Comparison of ENCODE assay signal across 1 cellular context in the genomic region with DNA sequence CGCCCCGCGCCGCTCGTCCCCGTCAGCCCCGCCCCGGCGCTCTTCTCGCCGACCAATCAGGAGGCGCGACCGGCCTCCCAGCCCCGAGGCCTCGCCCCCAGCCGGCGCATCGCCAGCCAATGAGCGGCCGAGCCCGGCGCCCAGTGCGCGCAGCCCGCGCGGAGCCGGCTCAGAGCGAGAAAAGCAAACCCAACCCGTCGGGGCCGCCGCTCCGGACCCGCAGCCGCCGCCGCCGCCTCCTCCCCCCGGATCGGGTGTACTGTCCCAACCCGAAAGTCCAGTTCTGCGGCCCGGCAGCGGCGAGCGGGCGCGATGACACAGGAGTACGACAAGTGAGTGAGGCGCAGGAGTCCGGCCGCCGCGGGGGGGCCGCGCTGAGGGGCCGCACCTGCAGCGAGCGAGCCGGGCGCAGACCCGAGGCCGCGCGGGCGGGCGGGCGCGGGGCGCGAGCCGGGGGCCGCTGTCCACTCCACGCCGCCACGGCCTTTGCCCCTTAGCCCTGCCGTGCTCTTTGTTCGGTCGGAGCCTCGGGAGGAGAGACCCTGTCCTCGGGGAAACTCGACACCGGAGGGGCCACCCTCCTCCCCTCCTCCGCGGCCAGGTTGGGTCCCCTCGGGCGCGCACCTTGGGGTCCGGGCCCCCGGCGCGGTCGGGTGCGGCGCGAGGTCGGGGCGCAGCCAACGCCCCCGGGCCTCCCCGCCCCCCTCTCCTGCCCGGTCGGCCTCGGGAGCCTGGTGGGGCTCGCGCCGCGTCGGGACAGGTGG.
TF ChIP-seq lines count a peak whose summit lies in the region.

TSS of gene GRHL1 (plus strand) at position 172 of the 764 bp plus-strand sequence. CDS start at position 313, 141 bp downstream.

TF ChIP-seq in HepG2, 621 proteins besides CTCF, POLR2A, EP300 and RAD21 (continued from another document and continues in another):
- TF ChIP-seq ZNF503 (CRISPR knock-in tag; IDR thresholded peaks at IDR 0.05) (0 out of 2 replicates have a peak, but pooled peaks have one; percentile 30), HES4 (CRISPR knock-in tag; IDR thresholded peaks at IDR 0.05; ENCODE audit: borderline replicate concordance) (no peak), JUND (CRISPR knock-in tag; IDR thresholded peaks at IDR 0.05) (no peak), KMT2B (CRISPR knock-in tag; IDR thresholded peaks at IDR 0.05) (peak; percentile 53; the same call in 1 of the 2 replicates), TCF7L2 (IDR thresholded peaks at IDR 0.05; ENCODE audit: low read depth, low read length) (no peak), ZNF343 (CRISPR knock-in tag; IDR thresholded peaks at IDR 0.05) (0 out of 2 replicates have a peak, but pooled peaks have one; percentile 60), KDM4B (CRISPR knock-in tag; IDR thresholded peaks at IDR 0.05) (0 out of 2 replicates have a peak, but pooled peaks have one; percentile 21), RBAK (CRISPR knock-in tag; IDR thresholded peaks at IDR 0.05) (no peak), SMAD9 (CRISPR knock-in tag; IDR thresholded peaks at IDR 0.05) (no peak), SMARCE1 (IDR thresholded peaks at IDR 0.05; ENCODE audit: borderline replicate concordance) (no peak), JUN (CRISPR knock-in tag; IDR thresholded peaks at IDR 0.05) (no peak), CENPT (CRISPR knock-in tag; IDR thresholded peaks at IDR 0.05; ENCODE audit: low read depth) (no peak), DPF2 (CRISPR knock-in tag; IDR thresholded peaks at IDR 0.05; ENCODE audit: borderline replicate concordance, low read depth) (no peak), BHLHE40 (IDR thresholded peaks at IDR 0.05; ENCODE audit: low read length) (no peak), ZNF496 (CRISPR knock-in tag; IDR thresholded peaks at IDR 0.05; ENCODE audit: insufficient replicate concordance) (no peak), TEAD3 (CRISPR knock-in tag; optimal IDR thresholded peaks at IDR 0.05; ENCODE audit: borderline replicate concordance) (peak; percentile 16), SOX6 (IDR thresholded peaks at IDR 0.05) (no peak), SOX6 (CRISPR knock-in tag; IDR thresholded peaks at IDR 0.05) (no peak), CSRNP2 (CRISPR knock-in tag; conservative IDR thresholded peaks at IDR 0.05; ENCODE audit: low read depth) (no peak), ZMAT3 (CRISPR knock-in tag; conservative IDR thresholded peaks at IDR 0.05) (no peak), ZNF282 (IDR thresholded peaks at IDR 0.05; ENCODE audit: partially characterized antibody) (no peak), SAP130 (CRISPR knock-in tag; IDR thresholded peaks at IDR 0.05; ENCODE audit: low read depth) (peak; percentile 76), ZBTB20 (CRISPR knock-in tag; IDR thresholded peaks at IDR 0.05; ENCODE audit: borderline replicate concordance, low read depth) (no peak), PRDM15 (CRISPR knock-in tag; IDR thresholded peaks at IDR 0.05) (peak; percentile 50; the same call in 1 of the 2 replicates), ZNF256 (CRISPR knock-in tag; conservative IDR thresholded peaks at IDR 0.05) (0 out of 2 replicates have a peak, but pooled peaks have one; percentile 44), BCL3 (CRISPR knock-in tag; IDR thresholded peaks at IDR 0.05) (no peak; the same call in 1 of the 2 replicates), MTA3 (CRISPR knock-in tag; IDR thresholded peaks at IDR 0.05) (no peak), CBX5 (CRISPR knock-in tag; IDR thresholded peaks at IDR 0.05; ENCODE audit: borderline replicate concordance) (no peak), ZNF230 (CRISPR knock-in tag; IDR thresholded peaks at IDR 0.05) (no peak), ZNF644 (CRISPR knock-in tag; IDR thresholded peaks at IDR 0.05; ENCODE audit: low read depth) (no peak), ZMYM3 (CRISPR knock-in tag; IDR thresholded peaks at IDR 0.05) (no peak)
- TF ChIP-seq, protein P1, sequence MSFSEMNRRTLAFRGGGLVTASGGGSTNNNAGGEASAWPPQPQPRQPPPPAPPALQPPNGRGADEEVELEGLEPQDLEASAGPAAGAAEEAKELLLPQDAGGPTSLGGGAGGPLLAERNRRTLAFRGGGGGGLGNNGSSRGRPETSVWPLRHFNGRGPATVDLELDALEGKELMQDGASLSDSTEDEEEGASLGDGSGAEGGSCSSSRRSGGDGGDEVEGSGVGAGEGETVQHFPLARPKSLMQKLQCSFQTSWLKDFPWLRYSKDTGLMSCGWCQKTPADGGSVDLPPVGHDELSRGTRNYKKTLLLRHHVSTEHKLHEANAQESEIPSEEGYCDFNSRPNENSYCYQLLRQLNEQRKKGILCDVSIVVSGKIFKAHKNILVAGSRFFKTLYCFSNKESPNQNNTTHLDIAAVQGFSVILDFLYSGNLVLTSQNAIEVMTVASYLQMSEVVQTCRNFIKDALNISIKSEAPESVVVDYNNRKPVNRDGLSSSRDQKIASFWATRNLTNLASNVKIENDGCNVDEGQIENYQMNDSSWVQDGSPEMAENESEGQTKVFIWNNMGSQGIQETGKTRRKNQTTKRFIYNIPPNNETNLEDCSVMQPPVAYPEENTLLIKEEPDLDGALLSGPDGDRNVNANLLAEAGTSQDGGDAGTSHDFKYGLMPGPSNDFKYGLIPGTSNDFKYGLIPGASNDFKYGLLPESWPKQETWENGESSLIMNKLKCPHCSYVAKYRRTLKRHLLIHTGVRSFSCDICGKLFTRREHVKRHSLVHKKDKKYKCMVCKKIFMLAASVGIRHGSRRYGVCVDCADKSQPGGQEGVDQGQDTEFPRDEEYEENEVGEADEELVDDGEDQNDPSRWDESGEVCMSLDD (CRISPR knock-in tag; IDR thresholded peaks at IDR 0.05; ENCODE audit: borderline replicate concordance): 0 out of 2 replicates have a peak, but pooled peaks have one; percentile 30
- TF ChIP-seq, protein P2, sequence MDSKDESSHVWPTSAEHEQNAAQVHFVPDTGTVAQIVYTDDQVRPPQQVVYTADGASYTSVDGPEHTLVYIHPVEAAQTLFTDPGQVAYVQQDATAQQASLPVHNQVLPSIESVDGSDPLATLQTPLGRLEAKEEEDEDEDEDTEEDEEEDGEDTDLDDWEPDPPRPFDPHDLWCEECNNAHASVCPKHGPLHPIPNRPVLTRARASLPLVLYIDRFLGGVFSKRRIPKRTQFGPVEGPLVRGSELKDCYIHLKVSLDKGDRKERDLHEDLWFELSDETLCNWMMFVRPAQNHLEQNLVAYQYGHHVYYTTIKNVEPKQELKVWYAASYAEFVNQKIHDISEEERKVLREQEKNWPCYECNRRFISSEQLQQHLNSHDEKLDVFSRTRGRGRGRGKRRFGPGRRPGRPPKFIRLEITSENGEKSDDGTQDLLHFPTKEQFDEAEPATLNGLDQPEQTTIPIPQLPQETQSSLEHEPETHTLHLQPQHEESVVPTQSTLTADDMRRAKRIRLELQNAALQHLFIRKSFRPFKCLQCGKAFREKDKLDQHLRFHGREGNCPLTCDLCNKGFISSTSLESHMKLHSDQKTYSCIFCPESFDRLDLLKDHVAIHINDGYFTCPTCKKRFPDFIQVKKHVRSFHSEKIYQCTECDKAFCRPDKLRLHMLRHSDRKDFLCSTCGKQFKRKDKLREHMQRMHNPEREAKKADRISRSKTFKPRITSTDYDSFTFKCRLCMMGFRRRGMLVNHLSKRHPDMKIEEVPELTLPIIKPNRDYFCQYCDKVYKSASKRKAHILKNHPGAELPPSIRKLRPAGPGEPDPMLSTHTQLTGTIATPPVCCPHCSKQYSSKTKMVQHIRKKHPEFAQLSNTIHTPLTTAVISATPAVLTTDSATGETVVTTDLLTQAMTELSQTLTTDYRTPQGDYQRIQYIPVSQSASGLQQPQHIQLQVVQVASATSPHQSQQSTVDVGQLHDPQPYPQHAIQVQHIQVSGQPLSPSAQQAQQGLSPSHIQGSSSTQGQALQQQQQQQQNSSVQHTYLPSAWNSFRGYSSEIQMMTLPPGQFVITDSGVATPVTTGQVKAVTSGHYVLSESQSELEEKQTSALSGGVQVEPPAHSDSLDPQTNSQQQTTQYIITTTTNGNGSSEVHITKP (CRISPR knock-in tag; IDR thresholded peaks at IDR 0.05; ENCODE audit: low read depth): no peak
- TF ChIP-seq, protein P3, sequence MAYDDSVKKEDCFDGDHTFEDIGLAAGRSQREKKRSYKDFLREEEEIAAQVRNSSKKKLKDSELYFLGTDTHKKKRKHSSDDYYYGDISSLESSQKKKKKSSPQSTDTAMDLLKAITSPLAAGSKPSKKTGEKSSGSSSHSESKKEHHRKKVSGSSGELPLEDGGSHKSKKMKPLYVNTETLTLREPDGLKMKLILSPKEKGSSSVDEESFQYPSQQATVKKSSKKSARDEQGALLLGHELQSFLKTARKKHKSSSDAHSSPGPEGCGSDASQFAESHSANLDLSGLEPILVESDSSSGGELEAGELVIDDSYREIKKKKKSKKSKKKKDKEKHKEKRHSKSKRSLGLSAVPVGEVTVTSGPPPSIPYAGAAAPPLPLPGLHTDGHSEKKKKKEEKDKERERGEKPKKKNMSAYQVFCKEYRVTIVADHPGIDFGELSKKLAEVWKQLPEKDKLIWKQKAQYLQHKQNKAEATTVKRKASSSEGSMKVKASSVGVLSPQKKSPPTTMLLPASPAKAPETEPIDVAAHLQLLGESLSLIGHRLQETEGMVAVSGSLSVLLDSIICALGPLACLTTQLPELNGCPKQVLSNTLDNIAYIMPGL (CRISPR knock-in tag; IDR thresholded peaks at IDR 0.05; ENCODE audit: borderline replicate concordance in 1 of 2, low read depth in 1 of 2): peak in 1 of 2 experiments; percentile 50; a peak in 3 of 4 replicates
